1 cellular context compared by ENCODE assay signal in the genomic region with DNA sequence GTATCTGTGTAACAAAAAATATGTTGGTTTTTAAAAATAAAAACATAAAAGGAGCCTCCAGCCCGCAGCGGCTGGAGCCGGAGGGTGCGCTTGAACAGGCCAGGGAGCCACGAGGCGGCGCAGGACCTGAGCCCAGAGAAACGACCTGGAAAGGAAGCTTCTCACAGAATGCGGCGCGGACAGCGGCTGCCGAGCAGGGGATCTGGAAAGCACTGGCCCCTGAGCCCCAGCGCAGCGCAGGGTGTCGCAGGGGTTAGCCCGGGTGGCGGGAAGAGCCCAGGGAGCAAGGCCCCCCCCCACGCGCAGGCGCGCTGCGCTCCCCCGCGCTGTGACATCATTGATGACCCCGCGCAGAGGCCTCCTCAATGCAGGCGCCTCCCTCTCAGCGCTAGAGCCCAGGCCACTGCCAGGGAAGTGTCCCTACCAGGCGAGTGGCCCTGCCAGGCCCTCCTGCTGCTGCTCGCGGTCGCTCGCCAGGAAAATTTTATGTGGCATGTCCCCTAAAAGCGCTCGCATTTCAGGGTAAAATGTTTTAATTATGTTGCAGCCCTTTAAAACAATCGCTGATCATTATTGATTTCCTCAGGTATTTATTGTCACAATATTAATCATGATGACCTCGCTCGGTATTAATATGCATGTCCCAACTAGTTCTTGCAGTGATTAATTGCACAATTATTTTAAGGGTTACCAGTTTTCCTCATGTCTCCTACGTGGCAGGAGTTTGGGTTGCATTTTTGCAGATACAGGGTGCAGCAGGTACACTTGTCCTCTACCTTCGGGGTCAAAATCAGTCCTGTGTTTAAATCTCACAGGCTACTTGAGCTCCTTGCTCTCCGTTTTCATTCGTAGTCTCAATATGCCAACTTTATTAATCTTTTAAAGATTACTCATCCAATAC.
TF ChIP-seq lines count a peak whose summit lies in the region.

No MANE protein-coding gene starts in this region.

TF ChIP-seq in WTC11, 78 proteins besides CTCF, POLR2A, EP300 and RAD21 (continued from another document and continues in another):
- TF ChIP-seq, protein P1, sequence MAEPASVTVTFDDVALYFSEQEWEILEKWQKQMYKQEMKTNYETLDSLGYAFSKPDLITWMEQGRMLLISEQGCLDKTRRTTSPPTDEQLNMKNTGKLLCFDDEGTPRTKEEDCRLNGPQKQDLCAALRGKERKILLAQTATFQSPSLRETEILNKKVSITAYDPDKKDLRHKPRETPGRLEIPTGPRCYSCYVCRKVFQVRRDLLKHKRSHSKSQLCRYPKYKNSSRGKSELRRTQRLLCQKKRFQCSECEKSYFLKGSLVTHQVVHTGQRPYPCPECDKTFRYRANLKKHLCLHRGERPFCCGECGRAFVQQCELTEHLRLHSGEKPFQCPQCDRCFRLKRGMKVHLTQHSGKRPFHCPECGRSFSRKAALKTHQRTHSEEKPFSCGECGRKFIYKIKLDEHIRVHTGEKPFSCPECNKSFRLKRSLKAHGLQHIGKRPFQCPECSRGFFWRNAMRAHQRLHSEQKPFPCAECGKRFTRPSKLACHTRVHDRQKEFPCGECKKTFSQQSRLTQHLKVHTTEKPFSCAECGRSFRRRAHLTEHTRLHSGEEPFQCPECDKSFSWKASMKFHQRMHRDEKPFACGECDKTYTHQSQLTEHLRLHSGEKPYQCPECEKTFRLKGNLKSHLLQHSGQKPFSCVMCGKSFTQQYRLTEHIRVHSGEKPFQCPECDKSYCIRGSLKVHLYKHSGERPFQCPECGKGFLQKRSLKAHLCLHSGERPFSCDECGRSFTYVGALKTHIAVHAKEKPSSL (CRISPR knock-in tag; conservative IDR thresholded peaks at IDR 0.05), result no peak
- TF ChIP-seq CREM (CRISPR knock-in tag; IDR thresholded peaks at IDR 0.05) (peak; percentile 67; the same call in 1 of the 2 replicates), RORB (CRISPR knock-in tag; IDR thresholded peaks at IDR 0.05) (no peak), GTF2I (CRISPR knock-in tag; conservative IDR thresholded peaks at IDR 0.05) (no peak), SMAD4 (CRISPR knock-in tag; IDR thresholded peaks at IDR 0.05) (no peak), GABPB1 (CRISPR knock-in tag; IDR thresholded peaks at IDR 0.05) (no peak), ZNF423 (CRISPR knock-in tag; IDR thresholded peaks at IDR 0.05) (no peak; the same call in none of the 2 replicates), OVOL2 (CRISPR knock-in tag; IDR thresholded peaks at IDR 0.05; ENCODE audit: borderline replicate concordance) (no peak), IRF2 (CRISPR knock-in tag; IDR thresholded peaks at IDR 0.05; ENCODE audit: borderline replicate concordance, low read depth) (no peak), ATF1 (CRISPR knock-in tag; IDR thresholded peaks at IDR 0.05) (no peak), NR2C2 (CRISPR knock-in tag; IDR thresholded peaks at IDR 0.05) (no peak), JAZF1 (CRISPR knock-in tag; IDR thresholded peaks at IDR 0.05) (no peak)
- TF ChIP-seq, protein P2, sequence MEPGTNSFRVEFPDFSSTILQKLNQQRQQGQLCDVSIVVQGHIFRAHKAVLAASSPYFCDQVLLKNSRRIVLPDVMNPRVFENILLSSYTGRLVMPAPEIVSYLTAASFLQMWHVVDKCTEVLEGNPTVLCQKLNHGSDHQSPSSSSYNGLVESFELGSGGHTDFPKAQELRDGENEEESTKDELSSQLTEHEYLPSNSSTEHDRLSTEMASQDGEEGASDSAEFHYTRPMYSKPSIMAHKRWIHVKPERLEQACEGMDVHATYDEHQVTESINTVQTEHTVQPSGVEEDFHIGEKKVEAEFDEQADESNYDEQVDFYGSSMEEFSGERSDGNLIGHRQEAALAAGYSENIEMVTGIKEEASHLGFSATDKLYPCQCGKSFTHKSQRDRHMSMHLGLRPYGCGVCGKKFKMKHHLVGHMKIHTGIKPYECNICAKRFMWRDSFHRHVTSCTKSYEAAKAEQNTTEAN (CRISPR knock-in tag; IDR thresholded peaks at IDR 0.05), result no peak
- TF ChIP-seq, protein P3, sequence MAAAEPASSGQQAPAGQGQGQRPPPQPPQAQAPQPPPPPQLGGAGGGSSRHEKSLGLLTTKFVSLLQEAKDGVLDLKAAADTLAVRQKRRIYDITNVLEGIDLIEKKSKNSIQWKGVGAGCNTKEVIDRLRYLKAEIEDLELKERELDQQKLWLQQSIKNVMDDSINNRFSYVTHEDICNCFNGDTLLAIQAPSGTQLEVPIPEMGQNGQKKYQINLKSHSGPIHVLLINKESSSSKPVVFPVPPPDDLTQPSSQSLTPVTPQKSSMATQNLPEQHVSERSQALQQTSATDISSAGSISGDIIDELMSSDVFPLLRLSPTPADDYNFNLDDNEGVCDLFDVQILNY (CRISPR knock-in tag; IDR thresholded peaks at IDR 0.05), result peak; percentile 95
- TF ChIP-seq, protein P4, sequence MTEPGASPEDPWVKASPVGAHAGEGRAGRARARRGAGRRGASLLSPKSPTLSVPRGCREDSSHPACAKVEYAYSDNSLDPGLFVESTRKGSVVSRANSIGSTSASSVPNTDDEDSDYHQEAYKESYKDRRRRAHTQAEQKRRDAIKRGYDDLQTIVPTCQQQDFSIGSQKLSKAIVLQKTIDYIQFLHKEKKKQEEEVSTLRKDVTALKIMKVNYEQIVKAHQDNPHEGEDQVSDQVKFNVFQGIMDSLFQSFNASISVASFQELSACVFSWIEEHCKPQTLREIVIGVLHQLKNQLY (CRISPR knock-in tag; IDR thresholded peaks at IDR 0.05), result no peak
- TF ChIP-seq, protein P5, sequence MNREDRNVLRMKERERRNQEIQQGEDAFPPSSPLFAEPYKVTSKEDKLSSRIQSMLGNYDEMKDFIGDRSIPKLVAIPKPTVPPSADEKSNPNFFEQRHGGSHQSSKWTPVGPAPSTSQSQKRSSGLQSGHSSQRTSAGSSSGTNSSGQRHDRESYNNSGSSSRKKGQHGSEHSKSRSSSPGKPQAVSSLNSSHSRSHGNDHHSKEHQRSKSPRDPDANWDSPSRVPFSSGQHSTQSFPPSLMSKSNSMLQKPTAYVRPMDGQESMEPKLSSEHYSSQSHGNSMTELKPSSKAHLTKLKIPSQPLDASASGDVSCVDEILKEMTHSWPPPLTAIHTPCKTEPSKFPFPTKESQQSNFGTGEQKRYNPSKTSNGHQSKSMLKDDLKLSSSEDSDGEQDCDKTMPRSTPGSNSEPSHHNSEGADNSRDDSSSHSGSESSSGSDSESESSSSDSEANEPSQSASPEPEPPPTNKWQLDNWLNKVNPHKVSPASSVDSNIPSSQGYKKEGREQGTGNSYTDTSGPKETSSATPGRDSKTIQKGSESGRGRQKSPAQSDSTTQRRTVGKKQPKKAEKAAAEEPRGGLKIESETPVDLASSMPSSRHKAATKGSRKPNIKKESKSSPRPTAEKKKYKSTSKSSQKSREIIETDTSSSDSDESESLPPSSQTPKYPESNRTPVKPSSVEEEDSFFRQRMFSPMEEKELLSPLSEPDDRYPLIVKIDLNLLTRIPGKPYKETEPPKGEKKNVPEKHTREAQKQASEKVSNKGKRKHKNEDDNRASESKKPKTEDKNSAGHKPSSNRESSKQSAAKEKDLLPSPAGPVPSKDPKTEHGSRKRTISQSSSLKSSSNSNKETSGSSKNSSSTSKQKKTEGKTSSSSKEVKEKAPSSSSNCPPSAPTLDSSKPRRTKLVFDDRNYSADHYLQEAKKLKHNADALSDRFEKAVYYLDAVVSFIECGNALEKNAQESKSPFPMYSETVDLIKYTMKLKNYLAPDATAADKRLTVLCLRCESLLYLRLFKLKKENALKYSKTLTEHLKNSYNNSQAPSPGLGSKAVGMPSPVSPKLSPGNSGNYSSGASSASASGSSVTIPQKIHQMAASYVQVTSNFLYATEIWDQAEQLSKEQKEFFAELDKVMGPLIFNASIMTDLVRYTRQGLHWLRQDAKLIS (CRISPR knock-in tag; IDR thresholded peaks at IDR 0.05; ENCODE audit: borderline replicate concordance), result no peak
- TF ChIP-seq, protein P6, sequence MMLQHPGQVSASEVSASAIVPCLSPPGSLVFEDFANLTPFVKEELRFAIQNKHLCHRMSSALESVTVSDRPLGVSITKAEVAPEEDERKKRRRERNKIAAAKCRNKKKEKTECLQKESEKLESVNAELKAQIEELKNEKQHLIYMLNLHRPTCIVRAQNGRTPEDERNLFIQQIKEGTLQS (CRISPR knock-in tag; conservative IDR thresholded peaks at IDR 0.05), result no peak
- TF ChIP-seq, protein P7, sequence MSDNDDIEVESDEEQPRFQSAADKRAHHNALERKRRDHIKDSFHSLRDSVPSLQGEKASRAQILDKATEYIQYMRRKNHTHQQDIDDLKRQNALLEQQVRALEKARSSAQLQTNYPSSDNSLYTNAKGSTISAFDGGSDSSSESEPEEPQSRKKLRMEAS (CRISPR knock-in tag; IDR thresholded peaks at IDR 0.05), result peak; percentile 74
- TF ChIP-seq, protein P8, sequence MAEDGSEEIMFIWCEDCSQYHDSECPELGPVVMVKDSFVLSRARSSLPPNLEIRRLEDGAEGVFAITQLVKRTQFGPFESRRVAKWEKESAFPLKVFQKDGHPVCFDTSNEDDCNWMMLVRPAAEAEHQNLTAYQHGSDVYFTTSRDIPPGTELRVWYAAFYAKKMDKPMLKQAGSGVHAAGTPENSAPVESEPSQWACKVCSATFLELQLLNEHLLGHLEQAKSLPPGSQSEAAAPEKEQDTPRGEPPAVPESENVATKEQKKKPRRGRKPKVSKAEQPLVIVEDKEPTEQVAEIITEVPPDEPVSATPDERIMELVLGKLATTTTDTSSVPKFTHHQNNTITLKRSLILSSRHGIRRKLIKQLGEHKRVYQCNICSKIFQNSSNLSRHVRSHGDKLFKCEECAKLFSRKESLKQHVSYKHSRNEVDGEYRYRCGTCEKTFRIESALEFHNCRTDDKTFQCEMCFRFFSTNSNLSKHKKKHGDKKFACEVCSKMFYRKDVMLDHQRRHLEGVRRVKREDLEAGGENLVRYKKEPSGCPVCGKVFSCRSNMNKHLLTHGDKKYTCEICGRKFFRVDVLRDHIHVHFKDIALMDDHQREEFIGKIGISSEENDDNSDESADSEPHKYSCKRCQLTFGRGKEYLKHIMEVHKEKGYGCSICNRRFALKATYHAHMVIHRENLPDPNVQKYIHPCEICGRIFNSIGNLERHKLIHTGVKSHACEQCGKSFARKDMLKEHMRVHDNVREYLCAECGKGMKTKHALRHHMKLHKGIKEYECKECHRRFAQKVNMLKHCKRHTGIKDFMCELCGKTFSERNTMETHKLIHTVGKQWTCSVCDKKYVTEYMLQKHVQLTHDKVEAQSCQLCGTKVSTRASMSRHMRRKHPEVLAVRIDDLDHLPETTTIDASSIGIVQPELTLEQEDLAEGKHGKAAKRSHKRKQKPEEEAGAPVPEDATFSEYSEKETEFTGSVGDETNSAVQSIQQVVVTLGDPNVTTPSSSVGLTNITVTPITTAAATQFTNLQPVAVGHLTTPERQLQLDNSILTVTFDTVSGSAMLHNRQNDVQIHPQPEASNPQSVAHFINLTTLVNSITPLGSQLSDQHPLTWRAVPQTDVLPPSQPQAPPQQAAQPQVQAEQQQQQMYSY (CRISPR knock-in tag; IDR thresholded peaks at IDR 0.05), result peak; percentile 72
- TF ChIP-seq, protein P9, sequence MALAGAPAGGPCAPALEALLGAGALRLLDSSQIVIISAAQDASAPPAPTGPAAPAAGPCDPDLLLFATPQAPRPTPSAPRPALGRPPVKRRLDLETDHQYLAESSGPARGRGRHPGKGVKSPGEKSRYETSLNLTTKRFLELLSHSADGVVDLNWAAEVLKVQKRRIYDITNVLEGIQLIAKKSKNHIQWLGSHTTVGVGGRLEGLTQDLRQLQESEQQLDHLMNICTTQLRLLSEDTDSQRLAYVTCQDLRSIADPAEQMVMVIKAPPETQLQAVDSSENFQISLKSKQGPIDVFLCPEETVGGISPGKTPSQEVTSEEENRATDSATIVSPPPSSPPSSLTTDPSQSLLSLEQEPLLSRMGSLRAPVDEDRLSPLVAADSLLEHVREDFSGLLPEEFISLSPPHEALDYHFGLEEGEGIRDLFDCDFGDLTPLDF (CRISPR knock-in tag; IDR thresholded peaks at IDR 0.05), result no peak
- TF ChIP-seq, protein P10, sequence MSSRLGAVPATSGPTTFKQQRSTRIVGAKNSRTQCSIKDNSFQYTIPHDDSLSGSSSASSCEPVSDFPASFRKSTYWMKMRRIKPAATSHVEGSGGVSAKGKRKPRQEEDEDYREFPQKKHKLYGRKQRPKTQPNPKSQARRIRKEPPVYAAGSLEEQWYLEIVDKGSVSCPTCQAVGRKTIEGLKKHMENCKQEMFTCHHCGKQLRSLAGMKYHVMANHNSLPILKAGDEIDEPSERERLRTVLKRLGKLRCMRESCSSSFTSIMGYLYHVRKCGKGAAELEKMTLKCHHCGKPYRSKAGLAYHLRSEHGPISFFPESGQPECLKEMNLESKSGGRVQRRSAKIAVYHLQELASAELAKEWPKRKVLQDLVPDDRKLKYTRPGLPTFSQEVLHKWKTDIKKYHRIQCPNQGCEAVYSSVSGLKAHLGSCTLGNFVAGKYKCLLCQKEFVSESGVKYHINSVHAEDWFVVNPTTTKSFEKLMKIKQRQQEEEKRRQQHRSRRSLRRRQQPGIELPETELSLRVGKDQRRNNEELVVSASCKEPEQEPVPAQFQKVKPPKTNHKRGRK (CRISPR knock-in tag; IDR thresholded peaks at IDR 0.05; ENCODE audit: borderline replicate concordance), result no peak
- TF ChIP-seq, protein P11, sequence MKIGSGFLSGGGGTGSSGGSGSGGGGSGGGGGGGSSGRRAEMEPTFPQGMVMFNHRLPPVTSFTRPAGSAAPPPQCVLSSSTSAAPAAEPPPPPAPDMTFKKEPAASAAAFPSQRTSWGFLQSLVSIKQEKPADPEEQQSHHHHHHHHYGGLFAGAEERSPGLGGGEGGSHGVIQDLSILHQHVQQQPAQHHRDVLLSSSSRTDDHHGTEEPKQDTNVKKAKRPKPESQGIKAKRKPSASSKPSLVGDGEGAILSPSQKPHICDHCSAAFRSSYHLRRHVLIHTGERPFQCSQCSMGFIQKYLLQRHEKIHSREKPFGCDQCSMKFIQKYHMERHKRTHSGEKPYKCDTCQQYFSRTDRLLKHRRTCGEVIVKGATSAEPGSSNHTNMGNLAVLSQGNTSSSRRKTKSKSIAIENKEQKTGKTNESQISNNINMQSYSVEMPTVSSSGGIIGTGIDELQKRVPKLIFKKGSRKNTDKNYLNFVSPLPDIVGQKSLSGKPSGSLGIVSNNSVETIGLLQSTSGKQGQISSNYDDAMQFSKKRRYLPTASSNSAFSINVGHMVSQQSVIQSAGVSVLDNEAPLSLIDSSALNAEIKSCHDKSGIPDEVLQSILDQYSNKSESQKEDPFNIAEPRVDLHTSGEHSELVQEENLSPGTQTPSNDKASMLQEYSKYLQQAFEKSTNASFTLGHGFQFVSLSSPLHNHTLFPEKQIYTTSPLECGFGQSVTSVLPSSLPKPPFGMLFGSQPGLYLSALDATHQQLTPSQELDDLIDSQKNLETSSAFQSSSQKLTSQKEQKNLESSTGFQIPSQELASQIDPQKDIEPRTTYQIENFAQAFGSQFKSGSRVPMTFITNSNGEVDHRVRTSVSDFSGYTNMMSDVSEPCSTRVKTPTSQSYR (CRISPR knock-in tag; IDR thresholded peaks at IDR 0.05), result no peak
- TF ChIP-seq, protein P12, sequence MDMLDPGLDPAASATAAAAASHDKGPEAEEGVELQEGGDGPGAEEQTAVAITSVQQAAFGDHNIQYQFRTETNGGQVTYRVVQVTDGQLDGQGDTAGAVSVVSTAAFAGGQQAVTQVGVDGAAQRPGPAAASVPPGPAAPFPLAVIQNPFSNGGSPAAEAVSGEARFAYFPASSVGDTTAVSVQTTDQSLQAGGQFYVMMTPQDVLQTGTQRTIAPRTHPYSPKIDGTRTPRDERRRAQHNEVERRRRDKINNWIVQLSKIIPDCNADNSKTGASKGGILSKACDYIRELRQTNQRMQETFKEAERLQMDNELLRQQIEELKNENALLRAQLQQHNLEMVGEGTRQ (CRISPR knock-in tag; IDR thresholded peaks at IDR 0.05), result no peak
- TF ChIP-seq, protein P13, sequence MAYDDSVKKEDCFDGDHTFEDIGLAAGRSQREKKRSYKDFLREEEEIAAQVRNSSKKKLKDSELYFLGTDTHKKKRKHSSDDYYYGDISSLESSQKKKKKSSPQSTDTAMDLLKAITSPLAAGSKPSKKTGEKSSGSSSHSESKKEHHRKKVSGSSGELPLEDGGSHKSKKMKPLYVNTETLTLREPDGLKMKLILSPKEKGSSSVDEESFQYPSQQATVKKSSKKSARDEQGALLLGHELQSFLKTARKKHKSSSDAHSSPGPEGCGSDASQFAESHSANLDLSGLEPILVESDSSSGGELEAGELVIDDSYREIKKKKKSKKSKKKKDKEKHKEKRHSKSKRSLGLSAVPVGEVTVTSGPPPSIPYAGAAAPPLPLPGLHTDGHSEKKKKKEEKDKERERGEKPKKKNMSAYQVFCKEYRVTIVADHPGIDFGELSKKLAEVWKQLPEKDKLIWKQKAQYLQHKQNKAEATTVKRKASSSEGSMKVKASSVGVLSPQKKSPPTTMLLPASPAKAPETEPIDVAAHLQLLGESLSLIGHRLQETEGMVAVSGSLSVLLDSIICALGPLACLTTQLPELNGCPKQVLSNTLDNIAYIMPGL (CRISPR knock-in tag; IDR thresholded peaks at IDR 0.05), result 0 out of 2 replicates have a peak, but pooled peaks have one; percentile 54
